20 cellular contexts compared by ENCODE assay signal in genomic region chr2:105879798-105880300, GRCh38.
DNase-seq lines count a peak whose midpoint lies in the region; ATAC-seq and TF ChIP-seq lines count a peak whose summit lies in the region.
"Had no signal": no experiment of that assay in that cellular context is flagged by ENCODE, and none has a peak within 500 bp of the region (broad histone marks: within the 10 kb centered on the region; RNA-seq: fewer than 3 reads in every experiment).

No MANE protein-coding gene starts in this region.

- ATAC-seq in T-helper 17 cell (no peak), foreskin keratinocyte (no peak)
- peak; percentile 52 to 62 for ATAC-seq in stimulated activated naive B cell treated with anti-CD40 and anti-IgM and Interleukin-4, amounts not matched to agents 10 μg/mL and 1 μg/mL and 100 μg/mL, for 72 hours (replicated peaks)
- ATAC-seq: GM12878, left cardiac atrium, right lobe of liver, SK-N-SH treated with all-trans-retinoic acid at 6 μM for 48 hours had no signal

- CTCF ChIA-PET in CD8-positive, alpha-beta memory T cell (lab: Charles Lee), result interaction anchor here (1.2 kb wide), 1 partner anchor 40 kb away, joined by 3 read pairs; no protein-coding TSS in a partner anchor

- no peaks in the 10 kb centered on the region; the same call in 1 of the 2 replicates for H4K20me1 ChIP-seq in GM23248 (ENCODE audit: insufficient read depth)

- no peak overlapping the region for H3K4me3 ChIP-seq in CD8-positive, alpha-beta memory T cell (ENCODE audit: low read length)
- H3K4me3 ChIP-seq in coronary artery (no peak overlapping the region), GM23248 (no peak overlapping the region)
- H3K4me3 ChIP-seq: GM12878, right lobe of liver had no signal

- H3K36me3 Mint-ChIP-seq in CD8-positive, alpha-beta memory T cell, result peaks cover 3 to 87% (median 21%) of the 10 kb centered on the region in 3 donors
- peaks cover 4% of the 10 kb centered on the region for H3K36me3 Mint-ChIP-seq in T-helper 17 cell (ENCODE audit: low read depth)
- H3K36me3 Mint-ChIP-seq in stimulated activated naive B cell treated with anti-CD40 and anti-IgM and Interleukin-4, amounts not matched to agents 10 μg/mL and 1 μg/mL and 100 μg/mL, for 72 hours, result peaks cover 92 to 98% of the 10 kb centered on the region in 2 donors

- H3K27me3 ChIP-seq in CD8-positive, alpha-beta memory T cell (ENCODE audit: insufficient read depth, low read length, poor library complexity, severe bottlenecking), result no peaks in the 10 kb centered on the region
- H3K27me3 ChIP-seq in foreskin keratinocyte (no peaks in the 10 kb centered on the region), GM23248 (replicated peaks; ENCODE audit: insufficient read depth) (no peaks in the 10 kb centered on the region)
- H3K27me3 ChIP-seq: right lobe of liver had no signal

- no peak for DNase-seq in CD8-positive, alpha-beta memory T cell
- DNase-seq in T-helper 17 cell (no peak), coronary artery (ENCODE audit: low spot score) (peak; percentile 19), AG08396 (ENCODE audit: low spot score) (no peak), foreskin keratinocyte (no peak), GM23248 (no peak)
- no peak for DNase-seq in stimulated activated naive B cell treated with anti-CD40 and anti-IgM and Interleukin-4, amounts not matched to agents 10 μg/mL and 1 μg/mL and 100 μg/mL, for 72 hours
- DNase-seq: activated effector memory CD4-positive, alpha-beta T cell treated with anti-CD3 and anti-CD28 coated beads, Interleukin-2, amount 50 U/mL, for 16 hours; amygdala; dermis blood vessel endothelial cell; DMS79; left cardiac atrium; NCI-H1694; NCI-H748 treated with DMSO at 0.1 percent for 48 hours; nephron progenitor cell; right lobe of liver; substantia nigra; T1000 had no signal

- no peak overlapping the region for H2AFZ ChIP-seq in GM23248

- H3K4me1 ChIP-seq in CD8-positive, alpha-beta memory T cell (ENCODE audit: insufficient read depth, low read length), result peaks cover 84% of the 10 kb centered on the region
- H3K4me1 ChIP-seq in foreskin keratinocyte, result no peaks in the 10 kb centered on the region
- no peaks in the 10 kb centered on the region for H3K4me1 ChIP-seq in GM23248 (ENCODE audit: insufficient read depth)

- H3K27me3 Mint-ChIP-seq in CD8-positive, alpha-beta memory T cell, result no peaks in the 10 kb centered on the region
- H3K27me3 Mint-ChIP-seq in T-helper 17 cell, result no peaks in the 10 kb centered on the region
- H3K27me3 Mint-ChIP-seq in stimulated activated naive B cell treated with anti-CD40 and anti-IgM and Interleukin-4, amounts not matched to agents 10 μg/mL and 1 μg/mL and 100 μg/mL, for 72 hours, result no peaks in the 10 kb centered on the region

- peaks cover 9% of the 10 kb centered on the region; the same call in 1 of the 2 replicates for H3K79me2 ChIP-seq in GM23248 (ENCODE audit: insufficient read depth)

- H3K4me3 Mint-ChIP-seq in CD8-positive, alpha-beta memory T cell, result no peak overlapping the region
- no peak overlapping the region for H3K4me3 Mint-ChIP-seq in T-helper 17 cell
- H3K4me3 Mint-ChIP-seq in stimulated activated naive B cell treated with anti-CD40 and anti-IgM and Interleukin-4, amounts not matched to agents 10 μg/mL and 1 μg/mL and 100 μg/mL, for 72 hours, result peak overlapping the region in 1 of 2 donors; percentile 11
- H3K4me3 Mint-ChIP-seq: nephron progenitor cell had no signal

- 98% methylated on average over 6 of the region's 6 CpGs for WGBS in GM23248 (ENCODE audit: low coverage in 1 of 2, low lambda C conversion rate in 2 of 2, missing lambda C conversion rate in 2 of 2), 2 experiments

- no peaks in the 10 kb centered on the region for H3F3A ChIP-seq in GM23248 (ENCODE audit: insufficient read depth)

- H3K4me2 ChIP-seq in GM23248 (ENCODE audit: unreplicated experiment), result no peak overlapping the region

- POLR2A ChIA-PET in CD8-positive, alpha-beta memory T cell (lab: Charles Lee), result interaction anchor here (0.7 to 0.9 kb wide), 2 partner anchors 15 to 18 kb away, joined by 3 read pairs; no protein-coding TSS in a partner anchor

- H3K9me2 ChIP-seq in GM23248 (ENCODE audit: insufficient read depth), result no peaks in the 10 kb centered on the region

- no peak overlapping the region for H3K27ac ChIP-seq in CD8-positive, alpha-beta memory T cell (ENCODE audit: low read depth, low read length)
- no peak overlapping the region for H3K27ac ChIP-seq in coronary artery
- no peak overlapping the region for H3K27ac ChIP-seq in foreskin keratinocyte
- H3K27ac ChIP-seq in GM23248, result no peak overlapping the region
- H3K27ac ChIP-seq: right lobe of liver had no signal

- H3K36me3 ChIP-seq in CD8-positive, alpha-beta memory T cell (ENCODE audit: insufficient read depth, low read length), result peaks cover 12% of the 10 kb centered on the region
- H3K36me3 ChIP-seq in GM23248 (ENCODE audit: low read depth), result no peaks in the 10 kb centered on the region
- H3K36me3 ChIP-seq: right lobe of liver had no signal

- peaks cover 70 to 90% (median 88%) of the 10 kb centered on the region in 3 donors for H3K4me1 Mint-ChIP-seq in CD8-positive, alpha-beta memory T cell
- peaks cover 64% of the 10 kb centered on the region for H3K4me1 Mint-ChIP-seq in T-helper 17 cell
- peaks cover 59 to 92% of the 10 kb centered on the region in 2 donors for H3K4me1 Mint-ChIP-seq in stimulated activated naive B cell treated with anti-CD40 and anti-IgM and Interleukin-4, amounts not matched to agents 10 μg/mL and 1 μg/mL and 100 μg/mL, for 72 hours

- H3K9me3 Mint-ChIP-seq in CD8-positive, alpha-beta memory T cell, result no peaks in the 10 kb centered on the region
- peaks cover 0 to 6% of the 10 kb centered on the region in 2 donors for H3K9me3 Mint-ChIP-seq in stimulated activated naive B cell treated with anti-CD40 and anti-IgM and Interleukin-4, amounts not matched to agents 10 μg/mL and 1 μg/mL and 100 μg/mL, for 72 hours

- H3K27ac Mint-ChIP-seq in CD8-positive, alpha-beta memory T cell, result peak overlapping the region; percentile 60 to 97 (median 82)
- peak overlapping the region; percentile 96 for H3K27ac Mint-ChIP-seq in T-helper 17 cell
- peak overlapping the region; percentile 76 for H3K27ac Mint-ChIP-seq in stimulated activated naive B cell treated with anti-CD40 and anti-IgM and Interleukin-4, amounts not matched to agents 10 μg/mL and 1 μg/mL and 100 μg/mL, for 72 hours

- in situ Hi-C loops in GM23248 (cut with MboI), result no loop called here

- no peaks in the 10 kb centered on the region for H3K9me3 ChIP-seq in CD8-positive, alpha-beta memory T cell (ENCODE audit: low read length)
- H3K9me3 ChIP-seq in T-helper 17 cell (ENCODE audit: control insufficient read depth, low read length, poor library complexity, severe bottlenecking) (no peaks in the 10 kb centered on the region), GM23248 (ENCODE audit: low read depth) (no peaks in the 10 kb centered on the region)
- H3K9me3 ChIP-seq: right lobe of liver had no signal

- H3K9ac ChIP-seq in GM23248, result no peak overlapping the region

- TF ChIP-seq CTCF in coronary artery (IDR thresholded peaks at IDR 0.05) (no peak), foreskin keratinocyte (conservative IDR thresholded peaks at IDR 0.05) (no peak)

Comparison
In these comparisons a context has a peak if more than half of its experiments do, and no peak if none do; other contexts are left out.
1. ATAC-seq: peak in stimulated activated naive B cell treated with anti-CD40 and anti-IgM and Interleukin-4, amounts not matched to agents 10 μg/mL and 1 μg/mL and 100 μg/mL, for 72 hours (2 of 2); none in T-helper 17 cell (single experiment) and foreskin keratinocyte (single experiment).
2. Peak in every context shown above with its lines, with median percentiles within 50 percentile points of each other: H3K27ac Mint-ChIP-seq.